ENCODE assay signal across 8 cellular contexts in the genomic region with DNA sequence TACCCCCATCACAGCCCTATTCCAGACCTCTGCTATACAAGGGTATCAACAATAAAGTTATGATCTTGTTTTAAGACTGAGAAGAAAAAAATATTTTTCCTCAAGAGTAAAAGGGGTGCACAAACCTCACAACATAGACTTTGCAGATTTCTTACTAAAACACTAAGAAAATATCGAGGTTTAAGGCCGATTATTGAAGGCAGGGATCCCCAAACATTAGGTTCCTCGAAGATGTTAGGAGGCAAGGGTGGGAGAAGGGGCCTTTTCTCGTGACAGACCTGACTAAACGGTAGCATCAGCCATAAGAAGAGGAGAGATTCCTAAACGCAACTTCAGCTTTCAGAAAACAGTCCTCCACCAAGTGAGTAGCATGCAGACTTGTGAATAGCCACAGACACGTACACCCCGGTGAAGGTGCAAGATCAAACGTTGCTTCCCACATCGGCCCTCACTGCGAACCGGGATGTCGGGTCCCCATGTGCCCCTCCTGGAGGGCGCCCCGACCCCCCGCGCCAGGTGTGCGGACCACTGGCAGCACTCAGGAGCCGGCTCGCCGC. TPM values are rescaled to one million over a fixed set of nuclear protein-coding genes. Genes with fewer than 3 reads are reported as not detected.
DNase-seq lines count a peak whose midpoint lies in the region; ATAC-seq and TF ChIP-seq lines count a peak whose summit lies in the region.

No MANE protein-coding gene starts in this region.

- no peak for TF ChIP-seq CTCF in OCI-LY1 (IDR thresholded peaks at IDR 0.05; ENCODE audit: low read length)
- no peak for TF ChIP-seq CTCF in ascending aorta (IDR thresholded peaks at IDR 0.05)
- no peak for TF ChIP-seq CTCF in gastrocnemius medialis (IDR thresholded peaks at IDR 0.05 in 4 of 5, conservative IDR thresholded peaks at IDR 0.05 in 1 of 5)

- no peaks in the 10 kb centered on the region for H3K27me3 ChIP-seq in OCI-LY1 (ENCODE audit: insufficient read depth, low read length)
- H3K27me3 ChIP-seq in ascending aorta = no peaks in the 10 kb centered on the region
- no peaks in the 10 kb centered on the region for H3K27me3 ChIP-seq in iPS-15b (ENCODE audit: control insufficient read depth, insufficient read depth, low read length)
- no peaks in the 10 kb centered on the region for H3K27me3 ChIP-seq in gastrocnemius medialis

- TF ChIP-seq POLR2A in gastrocnemius medialis (IDR thresholded peaks at IDR 0.05) = no peak

- ATAC-seq in HG02884 (IDR thresholded peaks at IDR 0.05; ENCODE audit: unreplicated experiment) (peak; percentile 15), gastrocnemius medialis (peak; percentile 36 to 51), GM19328 (IDR thresholded peaks at IDR 0.05; ENCODE audit: unreplicated experiment) (no peak)

- DNase-seq in activated gamma-delta T cell treated with Interleukin-2 at 50 U/mL for 16 hours (peak; percentile 41), activated gamma-delta T cell (lab: John Stamatoyannopoulos, UW) (no peak), ascending aorta (ENCODE audit: low spot score in 2 of 2) (no peak), gastrocnemius medialis (peak in 1 of 2 donors; percentile 7)

- H2AFZ ChIP-seq in OCI-LY1 (ENCODE audit: low read length) = no peak overlapping the region

- no peaks in the 10 kb centered on the region for H4K20me1 ChIP-seq in OCI-LY1 (ENCODE audit: insufficient read depth, low read length)

- no peaks in the 10 kb centered on the region for H3K9me2 ChIP-seq in OCI-LY1 (ENCODE audit: low read depth, low read length)

- H3K79me2 ChIP-seq in OCI-LY1 (ENCODE audit: insufficient read depth, low read length) = peaks cover 52% of the 10 kb centered on the region

- H3K9me3 ChIP-seq in OCI-LY1 (ENCODE audit: low read length) (no peaks in the 10 kb centered on the region), ascending aorta (no peaks in the 10 kb centered on the region), iPS-15b (ENCODE audit: control insufficient read depth, insufficient read depth, low read length) (no peaks in the 10 kb centered on the region), gastrocnemius medialis (no peaks in the 10 kb centered on the region)

- H3K4me1 ChIP-seq in OCI-LY1 (ENCODE audit: insufficient read depth, low read length, severe bottlenecking) (peaks cover 31% of the 10 kb centered on the region), ascending aorta (peaks cover 0 to 10% of the 10 kb centered on the region in 2 donors), iPS-15b (ENCODE audit: control insufficient read depth, insufficient read depth, low read length) (peaks cover 20% of the 10 kb centered on the region), gastrocnemius medialis (peaks cover 32 to 34% of the 10 kb centered on the region in 2 donors)

- peak overlapping the region; percentile 88 for H3K4me2 ChIP-seq in OCI-LY1 (ENCODE audit: low read length)

- H3K9ac ChIP-seq in OCI-LY1 (ENCODE audit: low read length) = peak overlapping the region; percentile 97
- H3K9ac ChIP-seq in iPS-15b (ENCODE audit: low read depth, low read length) = peak overlapping the region; percentile 82

- no peaks in the 10 kb centered on the region for H3F3A ChIP-seq in OCI-LY1 (ENCODE audit: insufficient read depth, low read length)

- peak overlapping the region; percentile 88 for H3K4me3 ChIP-seq in OCI-LY1 (ENCODE audit: low read depth, low read length, poor library complexity, severe bottlenecking)
- H3K4me3 ChIP-seq in ascending aorta = peak overlapping the region; percentile 73 to 90
- peak overlapping the region; percentile 96 for H3K4me3 ChIP-seq in iPS-15b (ENCODE audit: low read depth, low read length)
- peak overlapping the region; percentile 55 to 92 (median 80) for H3K4me3 ChIP-seq in gastrocnemius medialis

- in situ Hi-C loops in gastrocnemius medialis (cut with MboI; ENCODE audit: low sequenced_read_pairs in 4 of 4) = no loop called here

- peak overlapping the region; percentile 56 for H3K27ac ChIP-seq in OCI-LY1 (ENCODE audit: low read depth, low read length, poor library complexity, severe bottlenecking)
- peak overlapping the region; percentile 76 to 87 for H3K27ac ChIP-seq in ascending aorta
- H3K27ac ChIP-seq in gastrocnemius medialis = peak overlapping the region; percentile 92 to 99 (median 96)

- H3K36me3 ChIP-seq in OCI-LY1 (ENCODE audit: insufficient read depth, low read length) (no peaks in the 10 kb centered on the region; the same call in 1 of the 2 replicates), ascending aorta (no peaks in the 10 kb centered on the region), iPS-15b (ENCODE audit: control insufficient read depth, insufficient read depth, low read length) (no peaks in the 10 kb centered on the region), gastrocnemius medialis (no peaks in the 10 kb centered on the region)

- intact Hi-C loops in ascending aorta (cut with DNase I) (loop anchor here (2.0 to 10.0 kb wide), 2 partner anchors 30 to 1402 kb away; no protein-coding TSS in a partner anchor), gastrocnemius medialis (cut with DNase I; ENCODE audit: low total_unique reads) (loop anchor here (1.0 to 5.0 kb wide), 3 partner anchors 23 to 159 kb away; a partner anchor contains a TSS)

RNA-seq across cellular contexts. Expression of a gene that starts 0.7 kb away (rescaled TPM):
- total RNA-seq in ascending aorta (54.5 TPM), gastrocnemius medialis (10 to 100 TPM; 14.9 to 41.2 (median 25.1) TPM)

RNA-seq across cellular contexts. Expression of a gene that starts 0.8 kb away (rescaled TPM):
- total RNA-seq in ascending aorta = not detected
- 1 to 10 TPM in 1 of 4 donors, under 1 TPM in 2, not detected in 1; 0.27 to 2.7 (median 0.52) TPM for total RNA-seq in gastrocnemius medialis
